9 cellular contexts compared by ENCODE assay signal in the genomic region with DNA sequence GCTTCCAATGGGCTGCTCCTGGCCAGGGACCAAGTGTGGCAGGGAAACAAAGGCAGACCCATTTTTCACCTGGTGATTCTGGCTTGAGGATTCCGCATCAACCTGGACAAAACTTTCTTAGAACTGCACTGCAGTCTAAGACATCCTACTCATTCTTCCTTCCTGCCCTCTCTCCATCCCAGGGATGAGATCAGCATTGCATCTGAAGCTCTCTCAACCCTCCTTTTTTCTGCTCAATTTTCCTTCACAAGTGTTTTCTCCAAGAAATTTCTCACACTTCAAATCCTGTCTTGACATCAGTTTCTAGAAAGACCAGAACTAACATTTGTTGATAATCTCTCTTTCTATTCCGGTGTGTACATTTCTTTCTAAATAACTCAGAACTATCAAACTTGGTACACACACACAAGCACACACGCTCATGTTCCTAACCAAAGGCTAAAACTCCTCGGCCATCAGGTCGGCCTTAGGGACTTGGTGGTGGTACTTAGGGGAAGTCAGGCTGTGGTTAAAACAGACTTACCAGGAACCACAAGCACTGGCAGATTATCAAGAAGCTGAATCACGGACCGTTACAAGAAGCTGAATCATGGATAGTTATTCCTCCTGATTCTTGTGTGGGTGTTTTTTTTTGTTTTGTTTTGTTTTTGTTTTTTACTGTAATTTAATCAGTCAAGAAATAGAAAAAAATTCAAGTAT. TPM values are rescaled to one million over a fixed set of nuclear protein-coding genes. Genes with fewer than 3 reads are reported as not detected.
DNase-seq lines count a peak whose midpoint lies in the region; TF ChIP-seq lines count a peak whose summit lies in the region.
"Had no signal": no experiment of that assay in that cellular context is flagged by ENCODE, and none has a peak within 500 bp of the region (broad histone marks: within the 10 kb centered on the region; RNA-seq: fewer than 3 reads in every experiment).

No MANE protein-coding gene starts in this region.

- H3K27me3 ChIP-seq in AG04450 (ENCODE audit: control insufficient read depth, insufficient read depth, low read length) = no peaks in the 10 kb centered on the region
- H3K27me3 ChIP-seq: tibial artery had no signal

- no peaks in the 10 kb centered on the region for H3K9me3 ChIP-seq in AG04450 (ENCODE audit: control insufficient read depth, insufficient read depth, low read length)
- H3K9me3 ChIP-seq: tibial artery had no signal

- POLR2A ChIA-PET in AG04450 (lab: Yijun Ruan, JAX) = interaction anchor here (0.6 to 1.0 kb wide), 3 partner anchors 11 to 111 kb away, joined by 3 to 5 read pairs (median 3); no protein-coding TSS in a partner anchor

- DNase-seq in AG04450 (ENCODE audit: low read depth, low spot score) = peak; percentile 93
- DNase-seq in HFF-Myc (ENCODE audit: extremely low read depth, low read depth) = peak; percentile 98
- DNase-seq in SKM-1 treated with dmso at 0.1 percent for 144 hours (lab: John Stamatoyannopoulos, UW; ENCODE audit: unreplicated experiment) = peak; percentile 53
- DNase-seq in glomerular endothelial cell (ENCODE audit: extremely low read depth, low read depth, low spot score) = peak; percentile 70
- DNase-seq in NCI-H1092 treated with DMSO at 0.1 percent for 48 hours (lab: John Stamatoyannopoulos, UW) = no peak
- no peak for DNase-seq in NCI-H1048 (lab: John Stamatoyannopoulos, UW)
- no peak for DNase-seq in stimulated activated CD4-positive, alpha-beta T cell treated with anti-CD3 and anti-CD28 coated beads, Interleukin-2, amount 100 ng/mL, for 48 hours
- DNase-seq in activated CD4-positive, CD25-positive, alpha-beta regulatory T cell (lab: John Stamatoyannopoulos, UW) = no peak

- CTCF ChIA-PET in AG04450 (lab: Charles Lee) = interaction anchor here (1.3 kb wide), 1 partner anchor 94 kb away, joined by 4 read pairs; no protein-coding TSS in a partner anchor

- H3K27ac ChIP-seq in AG04450 (ENCODE audit: low read depth, low read length) = peak overlapping the region; percentile 80
- H3K27ac ChIP-seq: tibial artery had no signal

- TF ChIP-seq CTCF in AG04450 (IDR thresholded peaks at IDR 0.05; ENCODE audit: low read depth, low read length) (no peak), HFF-Myc (IDR thresholded peaks at IDR 0.05; ENCODE audit: low read depth, low read length, missing control alignments) (no peak)

- H3K4me3 ChIP-seq in AG04450 (ENCODE audit: low read depth, low read length) (no peak overlapping the region), HFF-Myc (replicated peaks; ENCODE audit: low read depth, low read length) (no peak overlapping the region)
- H3K4me3 ChIP-seq: tibial artery had no signal

RNA-seq across cellular contexts. Expression of gene CXADR, which starts 21.0 kb away (rescaled TPM):
- 0.67 and 0.99 TPM in 2 replicates for polyA plus RNA-seq in AG04450 (2011; rRNA removed)
- 1.4 TPM in 2 replicates for polyA minus RNA-seq in AG04450 (2011; rRNA and poly(A)+ RNA removed)
- total RNA-seq in glomerular endothelial cell = 10.7 and 12.4 TPM in 2 replicates

Comparison
In these comparisons a context has a peak if more than half of its experiments do, and no peak if none do; other contexts are left out.
1. DNase-seq: peak in AG04450 (single experiment), HFF-Myc (single experiment), SKM-1 treated with dmso at 0.1 percent for 144 hours (single experiment) and glomerular endothelial cell (single experiment); none in NCI-H1092 treated with DMSO at 0.1 percent for 48 hours (single experiment), NCI-H1048 (single experiment), stimulated activated CD4-positive, alpha-beta T cell treated with anti-CD3 and anti-CD28 coated beads, Interleukin-2, amount 100 ng/mL, for 48 hours (0 of 2) and activated CD4-positive, CD25-positive, alpha-beta regulatory T cell (0 of 4).